Comparison of ENCODE assay signal across 1 cellular context in genomic region chr1:1942753-1943656, GRCh38.
TF ChIP-seq lines count a peak whose summit lies in the region.

No MANE protein-coding gene starts in this region.

TF ChIP-seq in HepG2, 621 proteins besides CTCF, POLR2A, EP300 and RAD21 (continued from another document and continues in another):
- 0 out of 2 replicates have a peak, but pooled peaks have one; percentile 25 for TF ChIP-seq ZSCAN22 (CRISPR knock-in tag; IDR thresholded peaks at IDR 0.05)
- no peak for TF ChIP-seq USF2 (IDR thresholded peaks at IDR 0.05; ENCODE audit: low read depth, low read length)
- peak; percentile 52; the same call in 1 of the 2 replicates for TF ChIP-seq USF2 (CRISPR knock-in tag; IDR thresholded peaks at IDR 0.05; ENCODE audit: borderline replicate concordance)
- TF ChIP-seq SIN3A (IDR thresholded peaks at IDR 0.05; ENCODE audit: borderline replicate concordance, low read depth, low read length): peak; percentile 70; the same call in 1 of the 2 replicates
- TF ChIP-seq ZNF205 (CRISPR knock-in tag; IDR thresholded peaks at IDR 0.05): peak; percentile 86
- TF ChIP-seq RBM39 (IDR thresholded peaks at IDR 0.05; ENCODE audit: low read depth, low read length, poor library complexity, severe bottlenecking): peak; percentile 79
- no peak for TF ChIP-seq ZNF329 (CRISPR knock-in tag; IDR thresholded peaks at IDR 0.05; ENCODE audit: low read depth)
- TF ChIP-seq JDP2 (CRISPR knock-in tag; IDR thresholded peaks at IDR 0.05; ENCODE audit: borderline replicate concordance): no peak
- TF ChIP-seq ZNF530 (CRISPR knock-in tag; IDR thresholded peaks at IDR 0.05; ENCODE audit: low read depth): no peak
- peak; percentile 89 for TF ChIP-seq GABPB1 (CRISPR knock-in tag; IDR thresholded peaks at IDR 0.05)
- no peak for TF ChIP-seq MAFG (CRISPR knock-in tag; IDR thresholded peaks at IDR 0.05)
- TF ChIP-seq CHCHD3 (CRISPR knock-in tag; IDR thresholded peaks at IDR 0.05): 0 out of 2 replicates have a peak, but pooled peaks have one; percentile 72
- TF ChIP-seq ZNF280D (CRISPR knock-in tag; IDR thresholded peaks at IDR 0.05): peak; percentile 85
- TF ChIP-seq ZNF121 (CRISPR knock-in tag; IDR thresholded peaks at IDR 0.05): 0 out of 2 replicates have a peak, but pooled peaks have one; percentile 45
- no peak for TF ChIP-seq JUN (CRISPR knock-in tag; IDR thresholded peaks at IDR 0.05)
- no peak for TF ChIP-seq SOX6 (IDR thresholded peaks at IDR 0.05)
- TF ChIP-seq SOX6 (CRISPR knock-in tag; IDR thresholded peaks at IDR 0.05): peak; percentile 69
- TF ChIP-seq AGO2 (optimal IDR thresholded peaks at IDR 0.05; ENCODE audit: low read depth, low read length): peak; percentile 52
- TF ChIP-seq CSRNP1 (CRISPR knock-in tag; IDR thresholded peaks at IDR 0.05): peak; percentile 58; the same call in 1 of the 2 replicates
- peak; percentile 64; the same call in 1 of the 2 replicates for TF ChIP-seq ZBTB7B (CRISPR knock-in tag; IDR thresholded peaks at IDR 0.05)
- TF ChIP-seq PRPF4 (IDR thresholded peaks at IDR 0.05; ENCODE audit: low read depth, low read length, poor library complexity, severe bottlenecking): no peak
- TF ChIP-seq ZEB1 (IDR thresholded peaks at IDR 0.05; ENCODE audit: insufficient replicate concordance, low read depth): peak; percentile 4
- peak; percentile 93 for TF ChIP-seq MED1 (CRISPR knock-in tag; IDR thresholded peaks at IDR 0.05)
- no peak for TF ChIP-seq ZNF672 (CRISPR knock-in tag; IDR thresholded peaks at IDR 0.05)
- no peak for TF ChIP-seq SMC3 (IDR thresholded peaks at IDR 0.05; ENCODE audit: low read length)
- peak; percentile 78 for TF ChIP-seq ZSCAN21 (CRISPR knock-in tag; IDR thresholded peaks at IDR 0.05; ENCODE audit: borderline replicate concordance)
- TF ChIP-seq ZNF782 (CRISPR knock-in tag; IDR thresholded peaks at IDR 0.05; ENCODE audit: borderline replicate concordance): 0 out of 2 replicates have a peak, but pooled peaks have one; percentile 39
- no peak for TF ChIP-seq CEBPG (CRISPR knock-in tag; IDR thresholded peaks at IDR 0.05)
- peak; percentile 81 for TF ChIP-seq MED8 (CRISPR knock-in tag; IDR thresholded peaks at IDR 0.05; ENCODE audit: insufficient replicate concordance)
- TF ChIP-seq ZKSCAN8 (CRISPR knock-in tag; IDR thresholded peaks at IDR 0.05; ENCODE audit: borderline replicate concordance): no peak
- peak; percentile 84 for TF ChIP-seq GMEB1 (CRISPR knock-in tag; IDR thresholded peaks at IDR 0.05; ENCODE audit: borderline replicate concordance)
- TF ChIP-seq ZNF503 (CRISPR knock-in tag; IDR thresholded peaks at IDR 0.05): peak; percentile 78; the same call in 1 of the 2 replicates
- TF ChIP-seq HDAC2 (CRISPR knock-in tag; IDR thresholded peaks at IDR 0.05): peak; percentile 93
- TF ChIP-seq ZNF710 (CRISPR knock-in tag; IDR thresholded peaks at IDR 0.05; ENCODE audit: borderline replicate concordance): 0 out of 2 replicates have a peak, but pooled peaks have one; percentile 54
- no peak for TF ChIP-seq ZBTB46 (CRISPR knock-in tag; IDR thresholded peaks at IDR 0.05; ENCODE audit: borderline replicate concordance)
- TF ChIP-seq SOX5 (CRISPR knock-in tag; IDR thresholded peaks at IDR 0.05; ENCODE audit: borderline replicate concordance): peak; percentile 82
- TF ChIP-seq ZMYM3 (CRISPR knock-in tag; IDR thresholded peaks at IDR 0.05): peak; percentile 71; the same call in 1 of the 2 replicates
- TF ChIP-seq MLX (CRISPR knock-in tag; IDR thresholded peaks at IDR 0.05): peak; percentile 49; the same call in 1 of the 2 replicates
- TF ChIP-seq HNRNPK (IDR thresholded peaks at IDR 0.05; ENCODE audit: low read depth, low read length, poor library complexity, severe bottlenecking): no peak
- TF ChIP-seq ISX (CRISPR knock-in tag; conservative IDR thresholded peaks at IDR 0.05): no peak; the same call in 1 of the 2 replicates
- TF ChIP-seq RARG (CRISPR knock-in tag; IDR thresholded peaks at IDR 0.05; ENCODE audit: low read depth): no peak
- TF ChIP-seq ZNF33B (CRISPR knock-in tag; IDR thresholded peaks at IDR 0.05): 0 out of 2 replicates have a peak, but pooled peaks have one; percentile 18
- TF ChIP-seq ZNF547 (CRISPR knock-in tag; IDR thresholded peaks at IDR 0.05): peak; percentile 72; the same call in 1 of the 2 replicates
- TF ChIP-seq AFF4 (CRISPR knock-in tag; IDR thresholded peaks at IDR 0.05): no peak
- TF ChIP-seq ZNF775 (CRISPR knock-in tag; IDR thresholded peaks at IDR 0.05; ENCODE audit: borderline replicate concordance): no peak
- peak; percentile 74 for TF ChIP-seq CBFB (CRISPR knock-in tag; IDR thresholded peaks at IDR 0.05)
